ENCODE assay signal across 9 cellular contexts in the genomic region with DNA sequence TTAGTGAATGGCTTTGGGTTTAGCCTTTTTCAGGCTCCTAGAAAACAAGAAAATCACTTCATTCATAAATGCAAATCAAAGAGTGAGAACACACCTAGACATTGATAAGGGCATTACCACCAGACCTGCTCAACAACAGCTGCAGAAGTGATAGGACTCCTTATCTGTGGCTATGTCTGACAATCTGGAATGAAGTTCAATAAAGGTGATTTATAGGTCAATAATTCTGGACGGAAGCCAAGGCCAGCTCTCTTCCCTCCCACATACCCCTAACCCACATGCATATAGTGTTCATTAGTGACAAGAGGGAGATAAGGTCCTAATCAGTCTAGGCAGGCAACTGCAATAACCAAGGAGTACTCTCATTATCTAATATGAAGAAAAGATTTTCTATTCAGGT.
DNase-seq lines count a peak whose midpoint lies in the region; ATAC-seq and TF ChIP-seq lines count a peak whose summit lies in the region.
"Had no signal": no experiment of that assay in that cellular context is flagged by ENCODE, and none has a peak within 500 bp of the region (broad histone marks: within the 10 kb centered on the region; RNA-seq: fewer than 3 reads in every experiment).

No MANE protein-coding gene starts in this region.

- H3K9me3 ChIP-seq in heart right ventricle, result no peaks in the 10 kb centered on the region
- no peaks in the 10 kb centered on the region for H3K9me3 ChIP-seq in upper lobe of right lung

- 29 to 32% methylated on average over 1 of the region's 1 CpG for WGBS in heart right ventricle, 2 donors

- peak overlapping the region; percentile 99 for H3K27ac Mint-ChIP-seq in activated CD4-positive, alpha-beta memory T cell treated with anti-CD3 and anti-CD28 coated beads for 36 hours

- CTCF ChIA-PET in activated CD4-positive, alpha-beta memory T cell treated with anti-CD3 and anti-CD28 coated beads for 36 hours (lab: Charles Lee), result interaction anchor here (1.1 to 1.9 kb wide), 8 partner anchors 9 to 304 kb away, joined by 3 to 8 read pairs (median 4); no protein-coding TSS in a partner anchor

- no peak for TF ChIP-seq CTCF in heart right ventricle (IDR thresholded peaks at IDR 0.05)
- TF ChIP-seq CTCF in upper lobe of right lung (IDR thresholded peaks at IDR 0.05), result no peak

- no peaks in the 10 kb centered on the region for H3K9me3 Mint-ChIP-seq in activated CD4-positive, alpha-beta memory T cell treated with anti-CD3 and anti-CD28 coated beads for 36 hours

- intact Hi-C loops in heart right ventricle (cut with DNase I) (loop anchor here in 1 of 10 donors (10.0 kb wide), 1 partner anchor 49 kb away; no protein-coding TSS in a partner anchor), left ventricle myocardium superior (cut with micrococcal nuclease) (no loop called here), left colon (cut with DNase I, micrococcal nuclease) (no loop called here), upper lobe of right lung (cut with DNase I) (no loop called here)
- intact Hi-C loops in activated CD4-positive, alpha-beta memory T cell treated with anti-CD3 and anti-CD28 coated beads for 36 hours (cut with micrococcal nuclease), result loop anchor here (10.0 kb wide), 1 partner anchor 441 kb away; no protein-coding TSS in a partner anchor

- peaks cover 32 to 100% (median 97%) of the 10 kb centered on the region in 9 donors for H3K4me1 ChIP-seq in heart right ventricle
- peaks cover 91% of the 10 kb centered on the region for H3K4me1 ChIP-seq in upper lobe of right lung

- peaks cover 96% of the 10 kb centered on the region for H3K36me3 Mint-ChIP-seq in activated CD4-positive, alpha-beta memory T cell treated with anti-CD3 and anti-CD28 coated beads for 36 hours

- no peak overlapping the region for H3K4me3 ChIP-seq in heart right ventricle
- no peak overlapping the region for H3K4me3 ChIP-seq in upper lobe of right lung

- no peak for ATAC-seq in heart right ventricle
- ATAC-seq in left ventricle myocardium superior, result no peak
- peak; percentile 49 for ATAC-seq in left colon
- no peak for ATAC-seq in upper lobe of right lung

- POLR2A ChIA-PET in activated CD4-positive, alpha-beta memory T cell treated with anti-CD3 and anti-CD28 coated beads for 36 hours (lab: Charles Lee), result interaction anchor here (0.9 to 10.0 kb wide), 15 partner anchors 11 to 187 kb away, joined by 3 to 86 read pairs (median 5); no protein-coding TSS in a partner anchor

- H3K27ac ChIP-seq in heart right ventricle (peak overlapping the region in 6 of 10 donors; percentile 10 to 79 (median 58)), upper lobe of right lung (peak overlapping the region; percentile 48)

- no peaks in the 10 kb centered on the region for H3K27me3 Mint-ChIP-seq in activated CD4-positive, alpha-beta memory T cell treated with anti-CD3 and anti-CD28 coated beads for 36 hours

- H3K36me3 ChIP-seq in heart right ventricle, result peaks cover 0 to 92% (median 25%) of the 10 kb centered on the region in 9 donors
- H3K36me3 ChIP-seq in upper lobe of right lung, result peaks cover 43% of the 10 kb centered on the region

- DNase-seq in heart right ventricle (no peak), left ventricle myocardium superior (no peak), left colon (no peak), upper lobe of right lung (no peak), NCI-H2196 treated with DMSO at 0.1 percent for 48 hours (lab: John Stamatoyannopoulos, UW; ENCODE audit: unreplicated experiment) (no peak), germinal center (ENCODE audit: low spot score) (no peak), NK-92 (lab: John Stamatoyannopoulos, UW; ENCODE audit: unreplicated experiment) (no peak)
- no peak for DNase-seq in activated CD4-positive, alpha-beta memory T cell treated with anti-CD3 and anti-CD28 coated beads for 36 hours
- DNase-seq: activated gamma-delta T cell had no signal

- H3K27me3 ChIP-seq in heart right ventricle, result no peaks in the 10 kb centered on the region
- H3K27me3 ChIP-seq in upper lobe of right lung, result no peaks in the 10 kb centered on the region

- H3K4me3 Mint-ChIP-seq in activated CD4-positive, alpha-beta memory T cell treated with anti-CD3 and anti-CD28 coated beads for 36 hours, result peak overlapping the region; percentile 66

- peaks cover 98% of the 10 kb centered on the region for H3K4me1 Mint-ChIP-seq in activated CD4-positive, alpha-beta memory T cell treated with anti-CD3 and anti-CD28 coated beads for 36 hours (ENCODE audit: low read depth)
